In the genomic region with DNA sequence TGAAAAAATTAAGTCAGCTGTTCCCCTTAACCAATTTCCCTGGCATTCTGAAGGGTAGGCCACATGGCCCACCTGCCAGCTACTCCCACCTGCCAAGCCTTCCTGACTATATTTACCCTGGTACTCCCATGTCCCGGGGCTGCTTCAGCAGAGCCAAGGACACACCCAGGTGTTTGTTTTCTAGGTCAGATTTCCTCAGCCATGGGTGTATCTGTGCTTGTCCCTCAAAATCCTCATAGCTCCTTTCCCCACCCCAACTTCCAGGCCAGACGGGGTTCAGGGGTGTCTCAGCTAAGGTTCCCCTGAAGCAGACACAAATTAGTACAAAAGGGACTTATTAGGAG, we compare ENCODE assay signal across 14 cellular contexts.
"Had no signal": no experiment of that assay in that cellular context is flagged by ENCODE, and none has a peak within 500 bp of the region (broad histone marks: within the 10 kb centered on the region; RNA-seq: fewer than 3 reads in every experiment).

No MANE protein-coding gene starts in this region.

- H3K36me3 ChIP-seq: ascending aorta, left ventricle myocardium inferior, prostate gland, tibial artery had no signal

- H3K9me3 ChIP-seq: ascending aorta, prostate gland, tibial artery had no signal

- H3K4me3 ChIP-seq: ascending aorta, coronary artery, left ventricle myocardium inferior, prostate gland, skin epidermis, tibial artery had no signal

- DNase-seq: activated CD4-positive, alpha-beta T cell treated with anti-CD3 and anti-CD28 coated beads, Interleukin-2, amount 50 U/mL, for 1 hour; activated CD4-positive, CD25-positive, alpha-beta regulatory T cell; activated naive CD4-positive, alpha-beta T cell treated with anti-CD3 and anti-CD28 coated beads for 36 hours; hippocampal formation; kidney; left ventricle myocardium inferior; T1000; tibial artery had no signal

- ATAC-seq: right cardiac atrium had no signal

- H3K4me1 ChIP-seq: ascending aorta, left ventricle myocardium inferior, prostate gland, tibial artery had no signal

- H3K27me3 ChIP-seq: ascending aorta, tibial artery had no signal

- H3K27ac ChIP-seq: ascending aorta, coronary artery, left ventricle myocardium inferior, prostate gland, tibial artery had no signal

- FAIRE-seq: endometrium, kidney had no signal
